Comparison of ENCODE assay signal across 23 cellular contexts in genomic region chr4:148271166-148271565, GRCh38.
DNase-seq lines count a peak whose midpoint lies in the region; ATAC-seq, FAIRE-seq and TF ChIP-seq lines count a peak whose summit lies in the region.
"Had no signal": no experiment of that assay in that cellular context is flagged by ENCODE, and none has a peak within 500 bp of the region (broad histone marks: within the 10 kb centered on the region; RNA-seq: fewer than 3 reads in every experiment).

No MANE protein-coding gene starts in this region.

- peaks cover 6% of the 10 kb centered on the region for H3K79me1 ChIP-seq in mesenchymal stem cell (replicated peaks; ENCODE audit: low read length, poor library complexity, severe bottlenecking)

- no peak overlapping the region for H3K4ac ChIP-seq in mesenchymal stem cell (ENCODE audit: low read depth in 1 of 2, low read length in 2 of 2)

- no peak overlapping the region for H3K23ac ChIP-seq in mesenchymal stem cell (ENCODE audit: low read length in 2 of 2)

- peak overlapping the region; percentile 61 for H3K4me2 ChIP-seq in endothelial cell of umbilical vein (ENCODE audit: insufficient read depth, low read length)
- H3K4me2 ChIP-seq in mesenchymal stem cell (ENCODE audit: low read length, poor library complexity, severe bottlenecking), result no peak overlapping the region
- H3K4me2 ChIP-seq: A549; BLaER1 treated with 17β-estradiol and CSF1 and Interleukin-3, amounts not matched to agents 10 nM and 100 nM; GM23338 had no signal

- H2AK5ac ChIP-seq in mesenchymal stem cell (ENCODE audit: low read length, severe bottlenecking), result no peak overlapping the region

- peak overlapping the region in 6 of 10 donors; percentile 31 to 68 (median 46) for H3K27ac ChIP-seq in heart right ventricle
- H3K27ac ChIP-seq in endothelial cell of umbilical vein (ENCODE audit: insufficient read depth, low read depth, low read length), result peak overlapping the region; percentile 35
- peak overlapping the region; percentile 69 for H3K27ac ChIP-seq in mesenchymal stem cell (ENCODE audit: low read length, poor library complexity, severe bottlenecking)
- H3K27ac ChIP-seq in CD8-positive, alpha-beta memory T cell (ENCODE audit: low read depth, low read length), result no peak overlapping the region
- H3K27ac ChIP-seq: A549; BLaER1 treated with 17β-estradiol and CSF1 and Interleukin-3, amounts not matched to agents 10 nM and 100 nM had no signal

- peaks cover 2% of the 10 kb centered on the region for H3K36me3 Mint-ChIP-seq in T-helper 17 cell (ENCODE audit: low read depth)
- peaks cover 0 to 8% (median 1%) of the 10 kb centered on the region in 3 donors for H3K36me3 Mint-ChIP-seq in CD8-positive, alpha-beta memory T cell
- H3K36me3 Mint-ChIP-seq: CD14-positive monocyte had no signal

- H3K18ac ChIP-seq in mesenchymal stem cell (ENCODE audit: low read depth in 1 of 2, low read length in 2 of 2), result no peak overlapping the region

- H4K8ac ChIP-seq in mesenchymal stem cell (ENCODE audit: low read length), result no peak overlapping the region

- H2BK120ac ChIP-seq in mesenchymal stem cell (ENCODE audit: low read depth, low read length), result no peak overlapping the region

- H3K4me3 ChIP-seq in heart right ventricle (no peak overlapping the region), endothelial cell of umbilical vein (replicated peaks in 1 of 3; ENCODE audit: insufficient read depth in 1 of 3, low read depth in 1 of 3, low read length in 3 of 3) (no peak overlapping the region), mesenchymal stem cell (ENCODE audit: insufficient read depth in 1 of 2, low read depth in 1 of 2, low read length in 2 of 2) (no peak overlapping the region)
- no peak overlapping the region for H3K4me3 ChIP-seq in CD8-positive, alpha-beta memory T cell (ENCODE audit: low read length)
- H3K4me3 ChIP-seq: A549; BLaER1 treated with 17β-estradiol and CSF1 and Interleukin-3, amounts not matched to agents 10 nM and 100 nM; GM23338 had no signal

- no peak for DNase-seq in heart right ventricle
- no peak for DNase-seq in left cardiac atrium
- no peak for DNase-seq in T-helper 17 cell
- peak; percentile 61 for DNase-seq in endothelial cell of umbilical vein (ENCODE audit: low read depth, low spot score)
- DNase-seq in mesenchymal stem cell, result no peak
- no peak for DNase-seq in CD8-positive, alpha-beta memory T cell
- no peak for DNase-seq in SIG-M5 treated with dmso at 0.1 percent for 504 hours (lab: John Stamatoyannopoulos, UW; ENCODE audit: unreplicated experiment)
- DNase-seq: 8988T; AML-193; BE2C; Calu3; CD4-positive, alpha-beta T cell; COR-L47; DMS79 treated with DMSO at 0.1 percent for 48 hours; H9 had no signal

- H3K27ac Mint-ChIP-seq in T-helper 17 cell, result peak overlapping the region; percentile 39
- no peak overlapping the region for H3K27ac Mint-ChIP-seq in CD8-positive, alpha-beta memory T cell
- H3K27ac Mint-ChIP-seq: CD14-positive monocyte; CD4-positive, alpha-beta T cell; GM23338 had no signal

- peaks cover 0 to 49% (median 29%) of the 10 kb centered on the region in 9 donors for H3K4me1 ChIP-seq in heart right ventricle
- H3K4me1 ChIP-seq in endothelial cell of umbilical vein (ENCODE audit: control insufficient read depth, extremely low read depth, insufficient read depth, low read length), result peaks cover 14% of the 10 kb centered on the region
- peaks cover 9% of the 10 kb centered on the region for H3K4me1 ChIP-seq in mesenchymal stem cell (ENCODE audit: control insufficient read depth, insufficient read depth, low read depth, low read length)
- no peaks in the 10 kb centered on the region for H3K4me1 ChIP-seq in CD8-positive, alpha-beta memory T cell (ENCODE audit: insufficient read depth, low read length)
- H3K4me1 ChIP-seq: A549; BLaER1 treated with 17β-estradiol and CSF1 and Interleukin-3, amounts not matched to agents 10 nM and 100 nM had no signal

- TF ChIP-seq CTCF in heart right ventricle (IDR thresholded peaks at IDR 0.05), result peak in 1 of 9 donors; percentile 22
- TF ChIP-seq CTCF in endothelial cell of umbilical vein (IDR thresholded peaks at IDR 0.05; ENCODE audit: extremely low read depth in 1 of 2, insufficient read depth in 1 of 2, low read depth in 1 of 2, low read length in 2 of 2), result no peak

- H3K36me3 ChIP-seq in heart right ventricle, result no peaks in the 10 kb centered on the region
- H3K36me3 ChIP-seq in endothelial cell of umbilical vein (ENCODE audit: control insufficient read depth in 2 of 2, extremely low read depth in 1 of 2, insufficient read depth in 2 of 2, low read length in 2 of 2), result no peaks in the 10 kb centered on the region
- no peaks in the 10 kb centered on the region for H3K36me3 ChIP-seq in mesenchymal stem cell (ENCODE audit: control insufficient read depth in 1 of 2, insufficient read depth in 2 of 2, low read depth in 1 of 2, low read length in 2 of 2)
- H3K36me3 ChIP-seq in CD8-positive, alpha-beta memory T cell (ENCODE audit: insufficient read depth, low read length), result no peaks in the 10 kb centered on the region
- H3K36me3 ChIP-seq: BE2C; BLaER1 treated with 17β-estradiol and CSF1 and Interleukin-3, amounts not matched to agents 10 nM and 100 nM had no signal

- H3K14ac ChIP-seq in mesenchymal stem cell (ENCODE audit: low read length in 2 of 2), result no peak overlapping the region

- CTCF ChIA-PET in endothelial cell of umbilical vein (lab: Charles Lee), result interaction anchor here (1.0 to 1.2 kb wide), 2 partner anchors 11 to 760 kb away, joined by 3 to 4 read pairs; no protein-coding TSS in a partner anchor
- CTCF ChIA-PET in CD8-positive, alpha-beta memory T cell (lab: Charles Lee), result no interaction called here

- H3K27me3 Mint-ChIP-seq in T-helper 17 cell, result no peaks in the 10 kb centered on the region
- peaks cover 0 to 1% of the 10 kb centered on the region in 2 donors for H3K27me3 Mint-ChIP-seq in CD8-positive, alpha-beta memory T cell
- H3K27me3 Mint-ChIP-seq: CD4-positive, alpha-beta T cell had no signal

- intact Hi-C loops in heart right ventricle (cut with DNase I), result no loop called here
- intact Hi-C loops in left cardiac atrium (cut with DNase I), result no loop called here
- intact Hi-C loops in endothelial cell of umbilical vein (cut with micrococcal nuclease), result loop anchor here (5.0 kb wide), 1 partner anchor 284 kb away; no protein-coding TSS in a partner anchor

- H2BK5ac ChIP-seq in mesenchymal stem cell (ENCODE audit: low read depth, low read length, poor library complexity, severe bottlenecking), result no peak overlapping the region

- peak; percentile 44 for FAIRE-seq in endothelial cell of umbilical vein (lab: Jason Lieb, UNC)
- FAIRE-seq: A549, GM12892, GM19239 had no signal

- no peaks in the 10 kb centered on the region for H3K79me2 ChIP-seq in endothelial cell of umbilical vein (ENCODE audit: control insufficient read depth, insufficient read depth, low read length)

- dilution Hi-C loops in endothelial cell of umbilical vein (cut with MboI; ENCODE audit: extremely low pct_ligation_motif_present, low sequenced_read_pairs), result no loop called here

- H3K9me1 ChIP-seq in endothelial cell of umbilical vein (replicated peaks; ENCODE audit: control insufficient read depth, extremely low read depth, insufficient read depth, low read length), result no peaks in the 10 kb centered on the region

- H3K4me1 Mint-ChIP-seq in T-helper 17 cell, result peaks cover 22% of the 10 kb centered on the region
- peaks cover 20 to 61% (median 39%) of the 10 kb centered on the region in 3 donors for H3K4me1 Mint-ChIP-seq in CD8-positive, alpha-beta memory T cell
- H3K4me1 Mint-ChIP-seq: CD14-positive monocyte, GM23338, H9 had no signal

- TF ChIP-seq POLR2A in endothelial cell of umbilical vein (IDR thresholded peaks at IDR 0.05; ENCODE audit: low read depth, low read length), result no peak

- 66 to 71% methylated on average over 3 of the region's 3 CpGs for WGBS in heart right ventricle, 2 donors
- 90% methylated on average over 2 of the region's 3 CpGs for WGBS in mesenchymal stem cell

- H3K4me3 Mint-ChIP-seq in T-helper 17 cell, result no peak overlapping the region
- no peak overlapping the region for H3K4me3 Mint-ChIP-seq in CD8-positive, alpha-beta memory T cell
- H3K4me3 Mint-ChIP-seq: CD14-positive monocyte; CD4-positive, alpha-beta T cell; GM23338; H9 had no signal

- no peaks in the 10 kb centered on the region for H3K9me3 Mint-ChIP-seq in CD8-positive, alpha-beta memory T cell
- H3K9me3 Mint-ChIP-seq: CD4-positive, alpha-beta T cell; GM23338; H9 had no signal

- H2BK15ac ChIP-seq in mesenchymal stem cell (ENCODE audit: low read depth, poor library complexity, severe bottlenecking), result no peak overlapping the region

- BruUV-seq in endothelial cell of umbilical vein (replicated peaks; lab: Mats Ljungman, UMichigan), result no TSS peak

- no peaks in the 10 kb centered on the region for H4K20me1 ChIP-seq in endothelial cell of umbilical vein (replicated peaks; ENCODE audit: control insufficient read depth, extremely low read depth, insufficient read depth, low read length)
- H4K20me1 ChIP-seq: BLaER1 treated with 17β-estradiol and CSF1 and Interleukin-3, amounts not matched to agents 10 nM and 100 nM had no signal

- H2BK12ac ChIP-seq in mesenchymal stem cell (ENCODE audit: low read length in 2 of 2), result no peak overlapping the region

- H3K9ac ChIP-seq in endothelial cell of umbilical vein (replicated peaks; ENCODE audit: extremely low read depth, insufficient read depth, low read length) (no peak overlapping the region), mesenchymal stem cell (ENCODE audit: low read length) (no peak overlapping the region)
- H3K9ac ChIP-seq: BLaER1 treated with 17β-estradiol and CSF1 and Interleukin-3, amounts not matched to agents 10 nM and 100 nM had no signal

- peak in 1 of 8 donors; percentile 36 for ATAC-seq in heart right ventricle
- ATAC-seq in left cardiac atrium, result no peak
- ATAC-seq in T-helper 17 cell, result no peak
- no peak for ATAC-seq in GM18519 (IDR thresholded peaks at IDR 0.05; ENCODE audit: low FRiP score, unreplicated experiment)
- ATAC-seq: A549, GM23338, HCT116 had no signal

- H4K91ac ChIP-seq in mesenchymal stem cell (ENCODE audit: low read length), result no peak overlapping the region

- H3K27me3 ChIP-seq in heart right ventricle (no peaks in the 10 kb centered on the region), endothelial cell of umbilical vein (ENCODE audit: control insufficient read depth in 2 of 2, insufficient read depth in 2 of 2, low read length in 2 of 2) (no peaks in the 10 kb centered on the region), mesenchymal stem cell (ENCODE audit: control insufficient read depth in 1 of 2, insufficient read depth in 1 of 2, low read length in 2 of 2) (no peaks in the 10 kb centered on the region)
- H3K27me3 ChIP-seq in CD8-positive, alpha-beta memory T cell (ENCODE audit: insufficient read depth, low read length, poor library complexity, severe bottlenecking), result no peaks in the 10 kb centered on the region
- H3K27me3 ChIP-seq: BE2C; BLaER1 treated with 17β-estradiol and CSF1 and Interleukin-3, amounts not matched to agents 10 nM and 100 nM had no signal

- H3K9me3 ChIP-seq in heart right ventricle (no peaks in the 10 kb centered on the region), T-helper 17 cell (ENCODE audit: control insufficient read depth, low read length, poor library complexity, severe bottlenecking) (no peaks in the 10 kb centered on the region), endothelial cell of umbilical vein (replicated peaks; ENCODE audit: control insufficient read depth, insufficient read depth, low read length) (no peaks in the 10 kb centered on the region), mesenchymal stem cell (ENCODE audit: control insufficient read depth, low read length) (no peaks in the 10 kb centered on the region)
- no peaks in the 10 kb centered on the region for H3K9me3 ChIP-seq in CD8-positive, alpha-beta memory T cell (ENCODE audit: low read length)
- H3K9me3 ChIP-seq: A549, BE2C had no signal

- H2AFZ ChIP-seq in endothelial cell of umbilical vein (ENCODE audit: low read depth, low read length), result no peak overlapping the region
- no peak overlapping the region for H2AFZ ChIP-seq in mesenchymal stem cell (ENCODE audit: low read depth, low read length)
- H2AFZ ChIP-seq: GM23338 had no signal

- POLR2A ChIA-PET in endothelial cell of umbilical vein (lab: Charles Lee), result no interaction called here
- POLR2A ChIA-PET in CD8-positive, alpha-beta memory T cell (lab: Charles Lee), result no interaction called here
